Comparison of ENCODE assay signal across 8 cellular contexts in genomic region chr6:152267967-152268845, GRCh38.
A peak's percentile ranks its signal among the peaks of the same experiment; 100 is the strongest.
DNase-seq lines count a peak whose midpoint lies in the region; ATAC-seq and TF ChIP-seq lines count a peak whose summit lies in the region.

No MANE protein-coding gene starts in this region.

- H3K27me3 Mint-ChIP-seq in activated naive CD4-positive, alpha-beta T cell treated with anti-CD3 and anti-CD28 coated beads for 36 hours (ENCODE audit: low read depth) = no peaks in the 10 kb centered on the region

- no peak overlapping the region for H3K27ac Mint-ChIP-seq in activated naive CD4-positive, alpha-beta T cell treated with anti-CD3 and anti-CD28 coated beads for 36 hours

- TF ChIP-seq RAD21 in liver (IDR thresholded peaks at IDR 0.05) = peak; percentile 78

- 70% methylated on average over 9 of the region's 9 CpGs for WGBS in liver

- TF ChIP-seq CTCF in NB4 (IDR thresholded peaks at IDR 0.05; ENCODE audit: low read depth, low read length) (peak; percentile 19), astrocyte of the spinal cord (IDR thresholded peaks at IDR 0.05; ENCODE audit: low read depth, low read length) (peak; percentile 47), liver (IDR thresholded peaks at IDR 0.05; ENCODE audit: low read depth, low read length, missing input control) (peak; percentile 40)

- H3K27me3 ChIP-seq in liver (ENCODE audit: control insufficient read depth in 4 of 4, insufficient read depth in 4 of 4, low read length in 3 of 4) = no peaks in the 10 kb centered on the region

- no peak for TF ChIP-seq POLR2A in NB4 (IDR thresholded peaks at IDR 0.05; ENCODE audit: extremely low read depth, insufficient read length)

- DNase-seq in activated naive CD4-positive, alpha-beta T cell treated with anti-CD3 and anti-CD28 coated beads for 36 hours = peak; percentile 53
- DNase-seq in activated naive CD4-positive, alpha-beta T cell (lab: John Stamatoyannopoulos, UW) = no peak
- DNase-seq in NB4 (ENCODE audit: low read depth) (peak; percentile 20), astrocyte of the spinal cord (ENCODE audit: low read depth, low spot score) (peak; percentile 35), dedifferentiated amniotic fluid mesenchymal stem cell (ENCODE audit: extremely low spot score) (no peak)

- peaks cover 17% of the 10 kb centered on the region for H3K36me3 Mint-ChIP-seq in activated naive CD4-positive, alpha-beta T cell treated with anti-CD3 and anti-CD28 coated beads for 36 hours (ENCODE audit: low read depth)

- ATAC-seq in HG02798 (IDR thresholded peaks at IDR 0.05; ENCODE audit: poor library complexity, unreplicated experiment) (no peak), HG03342 (IDR thresholded peaks at IDR 0.05; ENCODE audit: unreplicated experiment) (no peak)

- H3K36me3 ChIP-seq in liver (ENCODE audit: control insufficient read depth in 4 of 4, insufficient read depth in 3 of 4, low read depth in 1 of 4, low read length in 3 of 4) = peaks cover 1 to 45% (median 21%) of the 10 kb centered on the region in 4 donors

- no peak overlapping the region for H3K4me3 Mint-ChIP-seq in activated naive CD4-positive, alpha-beta T cell treated with anti-CD3 and anti-CD28 coated beads for 36 hours

- CTCF ChIA-PET in activated naive CD4-positive, alpha-beta T cell treated with anti-CD3 and anti-CD28 coated beads for 36 hours (lab: Charles Lee) = interaction anchor here (0.6 to 2.8 kb wide), 18 partner anchors 27 to 784 kb away, joined by 3 to 16 read pairs (median 4); no protein-coding TSS in a partner anchor

- no peak overlapping the region for H3K9ac ChIP-seq in liver (ENCODE audit: low read depth in 1 of 2, low read length in 2 of 2)

- H3K9me3 Mint-ChIP-seq in activated naive CD4-positive, alpha-beta T cell treated with anti-CD3 and anti-CD28 coated beads for 36 hours = peaks cover 2% of the 10 kb centered on the region

- H3K4me1 Mint-ChIP-seq in activated naive CD4-positive, alpha-beta T cell treated with anti-CD3 and anti-CD28 coated beads for 36 hours (ENCODE audit: low read depth) = no peaks in the 10 kb centered on the region

- H3K27ac ChIP-seq in liver (ENCODE audit: low read depth in 1 of 2, low read length in 2 of 2) = no peak overlapping the region

- intact Hi-C loops in activated naive CD4-positive, alpha-beta T cell treated with anti-CD3 and anti-CD28 coated beads for 36 hours (cut with micrococcal nuclease) = loop anchor here (1.0 to 2.0 kb wide), 6 partner anchors 62 to 593 kb away; no protein-coding TSS in a partner anchor

- H3K4me3 ChIP-seq in NB4 (ENCODE audit: low read depth, low read length) (no peak overlapping the region), astrocyte of the spinal cord (ENCODE audit: low read depth, low read length) (no peak overlapping the region), liver (ENCODE audit: low read depth in 1 of 3, low read length in 3 of 3) (no peak overlapping the region)

- in situ Hi-C loops in astrocyte of the spinal cord (cut with HindIII; ENCODE audit: low sequenced_read_pairs) = no loop called here

- no peaks in the 10 kb centered on the region for H3K4me1 ChIP-seq in liver (ENCODE audit: control insufficient read depth in 4 of 4, insufficient read depth in 4 of 4, low read length in 3 of 4)

- H3K9me3 ChIP-seq in liver (ENCODE audit: control insufficient read depth in 4 of 4, low read length in 3 of 4) = no peaks in the 10 kb centered on the region

TF ChIP-seq in liver, 16 proteins besides CTCF, POLR2A, EP300 and RAD21:
- TF ChIP-seq FOXA2 (IDR thresholded peaks at IDR 0.05) = no peak

Comparison
In these comparisons a context has a peak if more than half of its experiments do, and no peak if none do; other contexts are left out.
1. DNase-seq: peak in activated naive CD4-positive, alpha-beta T cell treated with anti-CD3 and anti-CD28 coated beads for 36 hours (single experiment), NB4 (single experiment) and astrocyte of the spinal cord (single experiment); none in activated naive CD4-positive, alpha-beta T cell (0 of 4) and dedifferentiated amniotic fluid mesenchymal stem cell (single experiment).
2. Peak in every context shown above with its lines, with median percentiles within 50 percentile points of each other: CTCF ChIP-seq.